Comparison of ENCODE assay signal across 20 cellular contexts in the genomic region with DNA sequence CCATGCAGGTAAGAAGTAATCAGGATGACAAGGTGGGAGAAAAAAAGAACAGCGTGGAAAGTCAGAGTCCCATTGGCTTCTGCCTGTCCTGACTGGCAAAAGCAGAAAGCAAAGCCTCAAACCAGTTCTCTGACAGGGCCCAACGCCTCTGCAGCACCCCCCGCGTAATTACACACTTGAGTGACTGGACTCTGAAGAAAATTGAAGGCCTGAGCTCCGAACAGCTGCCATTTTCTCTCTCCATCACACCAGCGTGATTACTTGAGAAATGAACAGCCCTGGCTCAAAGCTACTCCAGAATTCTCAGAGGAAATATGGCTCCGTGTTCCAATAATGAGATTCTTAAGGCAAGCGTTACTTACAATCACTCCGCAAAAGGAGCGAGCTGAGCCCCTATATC.
"Had no signal": no experiment of that assay in that cellular context is flagged by ENCODE, and none has a peak within 500 bp of the region (broad histone marks: within the 10 kb centered on the region; RNA-seq: fewer than 3 reads in every experiment).

No MANE protein-coding gene starts in this region.

- H3K9me3 ChIP-seq: esophagus muscularis mucosa, gastroesophageal sphincter, psoas muscle, sigmoid colon had no signal

- H3K79me2 ChIP-seq: parathyroid adenoma had no signal

- DNase-seq: cortex of kidney; dorsolateral prefrontal cortex; effector memory CD8-positive, alpha-beta T cell; hippocampal formation; kidney glomerular epithelial cell; mammary epithelial cell; naive thymus-derived CD8-positive, alpha-beta T cell; psoas muscle; sigmoid colon; stimulated activated CD4-positive, alpha-beta T cell treated with anti-CD3 and anti-CD28 coated beads, Interleukin-2, amount 100 ng/mL, for 24 hours; stimulated activated CD4-positive, alpha-beta T cell treated with anti-CD3 and anti-CD28 coated beads, Interleukin-4, amount 100 ng/mL, for 4 hours; stimulated activated naive CD4-positive, alpha-beta T cell; trophoblast cell had no signal

- H3K27ac Mint-ChIP-seq: effector memory CD8-positive, alpha-beta T cell had no signal

- H2AFZ ChIP-seq: parathyroid adenoma had no signal

- H3K9me3 Mint-ChIP-seq: central memory CD8-positive, alpha-beta T cell; effector memory CD8-positive, alpha-beta T cell; naive thymus-derived CD8-positive, alpha-beta T cell had no signal

- H3K4me1 Mint-ChIP-seq: central memory CD8-positive, alpha-beta T cell; naive thymus-derived CD8-positive, alpha-beta T cell had no signal

- H3K4me1 ChIP-seq: esophagus muscularis mucosa, gastroesophageal sphincter, parathyroid adenoma, sigmoid colon had no signal

- H3K4me3 ChIP-seq: dorsolateral prefrontal cortex, esophagus muscularis mucosa, gastroesophageal sphincter, psoas muscle, sigmoid colon, skin epidermis had no signal

- ATAC-seq: effector memory CD8-positive, alpha-beta T cell; gastroesophageal sphincter; naive thymus-derived CD8-positive, alpha-beta T cell; psoas muscle had no signal

- H3K27ac ChIP-seq: dorsolateral prefrontal cortex, epithelial cell of prostate, esophagus muscularis mucosa, gastroesophageal sphincter, parathyroid adenoma, psoas muscle, sigmoid colon, skin epidermis had no signal

- H3K27me3 Mint-ChIP-seq: central memory CD8-positive, alpha-beta T cell; effector memory CD8-positive, alpha-beta T cell; naive thymus-derived CD8-positive, alpha-beta T cell had no signal

- H3K27me3 ChIP-seq: dorsolateral prefrontal cortex, esophagus muscularis mucosa, gastroesophageal sphincter, sigmoid colon had no signal

- H3K4me3 Mint-ChIP-seq: central memory CD8-positive, alpha-beta T cell; effector memory CD8-positive, alpha-beta T cell; naive thymus-derived CD8-positive, alpha-beta T cell had no signal

- H3K9ac ChIP-seq: parathyroid adenoma had no signal

- FAIRE-seq: islet of Langerhans had no signal
